Comparison of ENCODE assay signal across 8 cellular contexts in genomic region chr14:92039073-92039719, GRCh38. TPM values are rescaled to one million over a fixed set of nuclear protein-coding genes. Genes with fewer than 3 reads are reported as not detected.
DNase-seq lines count a peak whose midpoint lies in the region; ATAC-seq and TF ChIP-seq lines count a peak whose summit lies in the region.

No MANE protein-coding gene starts in this region.

- peak overlapping the region; percentile 91 for H2AFZ ChIP-seq in hepatocyte

- peaks cover 0 to 3% (median 0%) of the 10 kb centered on the region in 7 donors for H3K9me3 Mint-ChIP-seq in CD14-positive monocyte

- H3K4me3 ChIP-seq in hepatocyte, result peak overlapping the region; percentile 57

- no peak for TF ChIP-seq CTCF in CD14-positive monocyte (IDR thresholded peaks at IDR 0.05)
- no peak for TF ChIP-seq CTCF in hepatocyte (IDR thresholded peaks at IDR 0.05; ENCODE audit: poor library complexity)

- H3K36me3 ChIP-seq in hepatocyte (replicated peaks; ENCODE audit: insufficient read depth, low read depth), result no peaks in the 10 kb centered on the region

- H3K4me1 Mint-ChIP-seq in CD14-positive monocyte, result peaks cover 34% of the 10 kb centered on the region

- no peaks in the 10 kb centered on the region for H3K9me2 ChIP-seq in hepatocyte (replicated peaks; ENCODE audit: insufficient read depth)

- H3K27me3 ChIP-seq in hepatocyte, result no peaks in the 10 kb centered on the region

- peaks cover 28% of the 10 kb centered on the region for H4K20me1 ChIP-seq in hepatocyte (ENCODE audit: insufficient read depth, poor library complexity, severe bottlenecking)

- peak overlapping the region; percentile 86 for H3K4me2 ChIP-seq in hepatocyte

- H3K4me1 ChIP-seq in hepatocyte (ENCODE audit: insufficient read depth), result peaks cover 30% of the 10 kb centered on the region

- H3K27ac Mint-ChIP-seq in CD14-positive monocyte, result peak overlapping the region; percentile 92 to 99 (median 99)

- no peaks in the 10 kb centered on the region for H3K9me3 ChIP-seq in hepatocyte (ENCODE audit: low read depth)

- peaks cover 0 to 4% of the 10 kb centered on the region in 2 donors for H3K36me3 Mint-ChIP-seq in CD14-positive monocyte

- ATAC-seq in GM19324 (IDR thresholded peaks at IDR 0.05; ENCODE audit: low FRiP score, unreplicated experiment) (peak; percentile 24), HG03442 (IDR thresholded peaks at IDR 0.05; ENCODE audit: unreplicated experiment) (peak; percentile 8), HG02678 (IDR thresholded peaks at IDR 0.05; ENCODE audit: unreplicated experiment) (no peak)

- peak overlapping the region; percentile 99 for H3K27ac ChIP-seq in hepatocyte

- peak overlapping the region; percentile 95 to 96 for H3K4me3 Mint-ChIP-seq in CD14-positive monocyte

- H3K27me3 Mint-ChIP-seq in CD14-positive monocyte (ENCODE audit: low read depth in 3 of 3), result no peaks in the 10 kb centered on the region

- H3K79me2 ChIP-seq in hepatocyte, result peaks cover 64% of the 10 kb centered on the region

- intact Hi-C loops in CD14-positive monocyte (cut with micrococcal nuclease), result no loop called here

- 2% methylated on average over 23 of the region's 23 CpGs for WGBS in hepatocyte (ENCODE audit: low lambda C conversion rate, missing lambda C conversion rate)

- DNase-seq in CD14-positive monocyte (ENCODE audit: low spot score) (peak; percentile 48), NCI-H82 treated with DMSO at 0.1 percent for 48 hours (lab: John Stamatoyannopoulos, UW; ENCODE audit: unreplicated experiment) (peak; percentile 30), amniotic stem cell (lab: John Stamatoyannopoulos, UW) (peak; percentile 34), hepatocyte (ENCODE audit: low spot score) (peak; percentile 78), putamen (ENCODE audit: low spot score) (peak; percentile 24)

RNA-seq across cellular contexts. Expression of gene TRIP11, which starts 0.7 kb away (rescaled TPM):
- polyA plus RNA-seq in CD14-positive monocyte (10 to 100 TPM; 13.4 to 15.6 TPM), hepatocyte (39.2 TPM in 2 replicates)
- total RNA-seq in hepatocyte, result 44.7 and 50.5 TPM in 2 replicates

Comparison
In these comparisons a context has a peak if more than half of its experiments do, and no peak if none do; other contexts are left out.
1. DNase-seq: peak in every context shown above with its lines; median percentile 78 in hepatocyte; 48 in CD14-positive monocyte; 34 in amniotic stem cell; 30 in NCI-H82 treated with DMSO at 0.1 percent for 48 hours; 24 in putamen.